Comparison of ENCODE assay signal across 9 cellular contexts in the genomic region with DNA sequence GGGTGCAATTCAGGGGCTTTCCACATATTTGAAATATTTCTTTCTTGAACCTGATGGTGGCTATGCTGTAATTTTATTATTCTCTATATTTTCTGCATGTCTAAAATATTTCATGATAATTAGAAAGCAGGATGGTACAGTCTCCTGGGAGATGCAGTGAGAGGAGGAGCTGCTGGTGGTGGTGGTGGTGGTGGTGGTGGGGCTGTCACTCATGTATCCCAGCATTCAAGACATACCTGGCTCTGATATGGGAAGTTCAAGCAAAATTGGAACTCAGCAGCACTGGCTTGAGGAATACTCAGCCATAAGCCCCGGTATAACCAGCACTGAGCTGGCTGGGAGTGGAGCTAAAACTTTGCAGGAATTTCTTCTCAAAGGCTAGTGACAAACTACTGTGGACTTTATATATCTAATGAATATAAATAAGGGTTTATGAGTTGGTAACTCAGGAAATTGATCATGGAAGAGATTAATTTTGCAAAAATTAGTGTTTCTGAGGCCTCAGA.
"Had no signal": no experiment of that assay in that cellular context is flagged by ENCODE, and none has a peak within 500 bp of the region (broad histone marks: within the 10 kb centered on the region; RNA-seq: fewer than 3 reads in every experiment).

No MANE protein-coding gene starts in this region.

- H3K27ac ChIP-seq: ascending aorta, heart left ventricle, neural progenitor cell, pancreas, stomach, thoracic aorta had no signal

- H3K9me3 ChIP-seq: ascending aorta, heart left ventricle, pancreas, stomach, thoracic aorta had no signal

- DNase-seq: activated effector memory CD4-positive, alpha-beta T cell treated with Interleukin-2 at 50 U/mL for 16 hours had no signal

- H3K27me3 ChIP-seq: ascending aorta, neural progenitor cell, pancreas had no signal

- H3K4me3 ChIP-seq: ascending aorta, heart left ventricle, neural progenitor cell, pancreas, stomach, thoracic aorta had no signal

- H3K27me3 Mint-ChIP-seq: activated CD4-positive, alpha-beta T cell treated with anti-CD3 and anti-CD28 coated beads, Interleukin-2, amount 10 ng/mL, durations not matched to agents 24 days and 14 days had no signal

- H3K4me3 Mint-ChIP-seq: neural progenitor cell had no signal

- H3K36me3 Mint-ChIP-seq: neural progenitor cell had no signal

- H3K4me1 ChIP-seq: ascending aorta, neural progenitor cell, pancreas had no signal

- H3K9me3 Mint-ChIP-seq: activated CD4-positive, alpha-beta T cell treated with anti-CD3 and anti-CD28 coated beads, Interleukin-2, amount 10 ng/mL, durations not matched to agents 24 days and 14 days; activated naive CD4-positive, alpha-beta T cell treated with anti-CD3 and anti-CD28 coated beads, Interleukin-2, amount 50 U/mL, for 72 hours had no signal

- H3K36me3 ChIP-seq: ascending aorta, heart left ventricle, neural progenitor cell, pancreas, thoracic aorta had no signal

- H3K27ac Mint-ChIP-seq: activated naive CD4-positive, alpha-beta T cell treated with anti-CD3 and anti-CD28 coated beads, Interleukin-2, amount 50 U/mL, for 72 hours; neural progenitor cell had no signal
